23 cellular contexts compared by ENCODE assay signal in genomic region chr4:6422866-6423265, GRCh38. TPM values are rescaled to one million over a fixed set of nuclear protein-coding genes. Genes with fewer than 3 reads are reported as not detected.
DNase-seq lines count a peak whose midpoint lies in the region; ATAC-seq and TF ChIP-seq lines count a peak whose summit lies in the region.
"Had no signal": no experiment of that assay in that cellular context is flagged by ENCODE, and none has a peak within 500 bp of the region (broad histone marks: within the 10 kb centered on the region; RNA-seq: fewer than 3 reads in every experiment).

No MANE protein-coding gene starts in this region.

- no peak for TF ChIP-seq CTCF in HEK293 (tag by site-specific recombination; IDR thresholded peaks at IDR 0.05)
- no peak for TF ChIP-seq CTCF in chondrocyte (IDR thresholded peaks at IDR 0.05)
- TF ChIP-seq CTCF in upper lobe of right lung (IDR thresholded peaks at IDR 0.05), result no peak

- H3K4me3 ChIP-seq in HEK293 (ENCODE audit: low read depth, low read length) (no peak overlapping the region), upper lobe of right lung (no peak overlapping the region)
- H3K4me3 ChIP-seq: BLaER1, GM12878 had no signal

- POLR2A ChIA-PET in HEK293 (lab: Yijun Ruan, JAX), result no interaction called here

- no peak overlapping the region for H3K27ac ChIP-seq in HEK293 (ENCODE audit: extremely low read depth, low read depth, low read length)
- no peak overlapping the region for H3K27ac ChIP-seq in upper lobe of right lung
- H3K27ac ChIP-seq: BLaER1 had no signal

- peaks cover 45% of the 10 kb centered on the region for H3K27me3 Mint-ChIP-seq in chondrocyte (ENCODE audit: low read depth)

- H3K4me1 ChIP-seq in HEK293 (ENCODE audit: control insufficient read depth, insufficient read depth, low read length) (no peaks in the 10 kb centered on the region), upper lobe of right lung (no peaks in the 10 kb centered on the region)
- H3K4me1 ChIP-seq: BE2C, Caco-2 had no signal

- ATAC-seq in upper lobe of right lung, result no peak
- ATAC-seq: CD8-positive, alpha-beta T cell had no signal

- H3K9me3 ChIP-seq in HEK293 (ENCODE audit: control insufficient read depth, insufficient read depth, low read depth, low read length) (no peaks in the 10 kb centered on the region), upper lobe of right lung (no peaks in the 10 kb centered on the region)
- H3K9me3 ChIP-seq: BE2C, Caco-2 had no signal

- H3K9me3 Mint-ChIP-seq in chondrocyte (ENCODE audit: low read depth), result no peaks in the 10 kb centered on the region
- H3K9me3 Mint-ChIP-seq: CD4-positive, alpha-beta T cell; CD8-positive, alpha-beta T cell had no signal

- intact Hi-C loops in upper lobe of right lung (cut with DNase I), result no loop called here

- no peak overlapping the region for H3K27ac Mint-ChIP-seq in chondrocyte (ENCODE audit: unreplicated experiment)
- H3K27ac Mint-ChIP-seq: CD4-positive, alpha-beta T cell; CD8-positive, alpha-beta T cell had no signal

- H3K36me3 ChIP-seq in HEK293 (ENCODE audit: control insufficient read depth in 2 of 2, insufficient read depth in 1 of 2, low read length in 2 of 2) (peaks cover 0 to 3% of the 10 kb centered on the region in 2 experiments; a peak in 1 of 3 replicates), upper lobe of right lung (no peaks in the 10 kb centered on the region)
- H3K36me3 ChIP-seq: BE2C, BLaER1 had no signal

- CTCF ChIA-PET in HEK293 (lab: Yijun Ruan, JAX), result no interaction called here

- H3K27me3 ChIP-seq in upper lobe of right lung, result peaks cover 3% of the 10 kb centered on the region
- H3K27me3 ChIP-seq: BE2C, BLaER1 had no signal

- no peaks in the 10 kb centered on the region for H3K36me3 Mint-ChIP-seq in chondrocyte (ENCODE audit: low read depth)
- H3K36me3 Mint-ChIP-seq: CD8-positive, alpha-beta T cell had no signal

- no peak overlapping the region for H3K4me3 Mint-ChIP-seq in chondrocyte (ENCODE audit: unreplicated experiment)
- H3K4me3 Mint-ChIP-seq: CD4-positive, alpha-beta T cell; CD8-positive, alpha-beta T cell had no signal

- DNase-seq in chondrocyte (ENCODE audit: low spot score) (peak; percentile 46), upper lobe of right lung (peak; percentile 7), NCI-H2107 treated with DMSO at 0.1 percent for 48 hours (lab: John Stamatoyannopoulos, UW; ENCODE audit: unreplicated experiment) (no peak)
- DNase-seq in activated T-cell treated with anti-CD3 and anti-CD28 coated beads, Interleukin-2, amount 50 U/mL, for 1 hour, result no peak
- DNase-seq: 8988T; ACHN; BE2C; C1 segment of cervical spinal cord; Caco-2; Calu3; CD4-positive, alpha-beta T cell; CD8-positive, alpha-beta T cell; DMS 273 treated with DMSO at 0.1 percent for 48 hours; DMS153; DMS53; DMS79; DND-41; EL; GDM1 had no signal

- H3K4me1 Mint-ChIP-seq in chondrocyte (ENCODE audit: low read depth), result no peaks in the 10 kb centered on the region

TF ChIP-seq in HEK293, 187 proteins besides CTCF, POLR2A, EP300 and RAD21:
- TF ChIP-seq RBAK (tag by site-specific recombination; IDR thresholded peaks at IDR 0.05) (no peak), ZNF157 (tag by site-specific recombination; IDR thresholded peaks at IDR 0.05) (peak; percentile 95)
TF ChIP-seq in HEK293: peak in this region for 1.

RNA-seq across cellular contexts. Expression of gene PPP2R2C, which starts 49.5 kb away (rescaled TPM):
- total RNA-seq in chondrocyte, result 0.10 to 0.94 TPM (median 0.13 TPM) in 3 replicates
- total RNA-seq in upper lobe of right lung, result 0.09 TPM
- total RNA-seq: A673; Caco-2; CD4-positive, alpha-beta T cell; CD8-positive, alpha-beta T cell had no signal

Comparison
In these comparisons a context has a peak if more than half of its experiments do, and no peak if none do; other contexts are left out.
1. DNase-seq: peak in chondrocyte (single experiment) and upper lobe of right lung (single experiment); none in activated T-cell treated with anti-CD3 and anti-CD28 coated beads, Interleukin-2, amount 50 U/mL, for 1 hour (single experiment) and NCI-H2107 treated with DMSO at 0.1 percent for 48 hours (single experiment).